14 cellular contexts compared by ENCODE assay signal in the genomic region with DNA sequence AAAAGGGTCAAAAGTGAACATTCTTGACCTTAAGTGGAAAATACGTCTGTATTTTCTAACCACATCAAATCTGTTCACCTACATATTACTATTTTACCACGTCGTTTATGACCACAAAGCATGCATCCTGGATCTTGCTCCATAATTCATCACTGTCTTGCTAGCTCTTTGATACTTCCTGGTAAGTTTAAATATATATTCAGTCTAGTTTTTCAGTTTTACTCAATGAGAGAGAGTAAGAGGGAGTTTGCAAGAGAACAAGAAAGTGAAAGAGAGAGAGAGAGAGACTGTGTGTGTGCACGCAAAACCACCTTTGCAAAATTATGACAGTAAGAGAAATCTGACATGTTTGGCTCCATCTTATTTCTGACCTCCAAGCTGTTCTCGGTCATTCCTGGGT.
A peak's percentile ranks its signal among the peaks of the same experiment; 100 is the strongest.
DNase-seq lines count a peak whose midpoint lies in the region; ATAC-seq, FAIRE-seq and TF ChIP-seq lines count a peak whose summit lies in the region.
"Had no signal": no experiment of that assay in that cellular context is flagged by ENCODE, and none has a peak within 500 bp of the region (broad histone marks: within the 10 kb centered on the region; RNA-seq: fewer than 3 reads in every experiment).

No MANE protein-coding gene starts in this region.

- no peaks in the 10 kb centered on the region for H3K79me2 ChIP-seq in OCI-LY7 (ENCODE audit: insufficient read depth, low read depth, low read length)

- no peaks in the 10 kb centered on the region for H3K9me3 Mint-ChIP-seq in endodermal cell
- H3K9me3 Mint-ChIP-seq: CD8-positive, alpha-beta T cell had no signal

- no peak overlapping the region for H3K27ac ChIP-seq in OCI-LY7 (ENCODE audit: low read depth, low read length, poor library complexity, severe bottlenecking)
- no peak overlapping the region for H3K27ac ChIP-seq in endodermal cell (ENCODE audit: low read depth, low read length)
- H3K27ac ChIP-seq: heart left ventricle had no signal

- TF ChIP-seq POLR2A in GM12892 (IDR thresholded peaks at IDR 0.05; ENCODE audit: low read depth, low read length): no peak

- BruUV-seq in OCI-LY7 (replicated peaks; lab: Mats Ljungman, UMichigan): no TSS peak

- no peaks in the 10 kb centered on the region for H3K36me3 ChIP-seq in OCI-LY7 (ENCODE audit: insufficient read depth, low read length)
- no peaks in the 10 kb centered on the region for H3K36me3 ChIP-seq in endodermal cell (ENCODE audit: control insufficient read depth, insufficient read depth, low read length)
- H3K36me3 ChIP-seq: HAP-1, heart left ventricle had no signal

- H3K4me3 ChIP-seq in OCI-LY7 (ENCODE audit: low read depth, low read length, poor library complexity, severe bottlenecking): no peak overlapping the region
- H3K4me3 ChIP-seq in foreskin fibroblast (ENCODE audit: low read depth in 1 of 2, low read length in 2 of 2): no peak overlapping the region
- no peak overlapping the region for H3K4me3 ChIP-seq in endodermal cell (ENCODE audit: low read length)
- H3K4me3 ChIP-seq: HAP-1, heart left ventricle had no signal

- no peaks in the 10 kb centered on the region for H4K20me1 ChIP-seq in OCI-LY7 (ENCODE audit: insufficient read depth, low read length)

- ATAC-seq in GM19452 (IDR thresholded peaks at IDR 0.05; ENCODE audit: unreplicated experiment) (peak; percentile 88), HG02973 (IDR thresholded peaks at IDR 0.05; ENCODE audit: unreplicated experiment) (peak; percentile 95)
- ATAC-seq: CD8-positive, alpha-beta T cell; heart left ventricle had no signal

- H3K9me3 ChIP-seq in OCI-LY7 (ENCODE audit: low read length): no peaks in the 10 kb centered on the region
- no peaks in the 10 kb centered on the region for H3K9me3 ChIP-seq in endodermal cell (ENCODE audit: control insufficient read depth, low read length)
- H3K9me3 ChIP-seq: HAP-1, heart left ventricle had no signal

- CTCF ChIA-PET in OCI-LY7 (lab: Charles Lee; ENCODE audit: unreplicated experiment): no interaction called here

- H3K4me3 Mint-ChIP-seq in endodermal cell: no peak overlapping the region
- H3K4me3 Mint-ChIP-seq: CD8-positive, alpha-beta T cell; central memory CD8-positive, alpha-beta T cell had no signal

- intact Hi-C loops in OCI-LY7 (cut with micrococcal nuclease; ENCODE audit: unreplicated experiment): no loop called here

- H2AFZ ChIP-seq in OCI-LY7 (ENCODE audit: low read length): peak overlapping the region; percentile 71

- POLR2A ChIA-PET in OCI-LY7 (lab: Charles Lee): interaction anchor here (0.8 to 1.7 kb wide), 5 partner anchors 10 to 44 kb away, joined by 3 to 6 read pairs (median 3); no protein-coding TSS in a partner anchor

- no peaks in the 10 kb centered on the region for H3K4me1 ChIP-seq in OCI-LY7 (ENCODE audit: insufficient read depth, low read length, poor library complexity, severe bottlenecking)
- H3K4me1 ChIP-seq in endodermal cell (ENCODE audit: control insufficient read depth, insufficient read depth, low read length): no peaks in the 10 kb centered on the region
- H3K4me1 ChIP-seq: HAP-1, heart left ventricle had no signal

- FAIRE-seq in GM12892 (lab: Jason Lieb, UNC): peak; percentile 94

- no peaks in the 10 kb centered on the region for H3K36me3 Mint-ChIP-seq in endodermal cell (ENCODE audit: low read depth)
- H3K36me3 Mint-ChIP-seq: CD8-positive, alpha-beta T cell had no signal

- no peak overlapping the region; the same call in 1 of the 2 replicates for H3K4me2 ChIP-seq in OCI-LY7 (ENCODE audit: low read length)

- DNase-seq in GM12892 (ENCODE audit: insufficient read length) (peak; percentile 11), OCI-LY7 (ENCODE audit: low spot score) (no peak), CD1c-positive myeloid dendritic cell (ENCODE audit: extremely low spot score) (no peak), NCI-H226 (no peak), foreskin fibroblast (no peak), endodermal cell (no peak)
- DNase-seq: CD8-positive, alpha-beta T cell; heart left ventricle; NCI-H146; SIG-M5 had no signal

- H3K4me1 Mint-ChIP-seq in endodermal cell: peaks cover 2% of the 10 kb centered on the region
- H3K4me1 Mint-ChIP-seq: central memory CD8-positive, alpha-beta T cell had no signal

- H3K27me3 Mint-ChIP-seq in endodermal cell (ENCODE audit: insufficient read depth): no peaks in the 10 kb centered on the region
- H3K27me3 Mint-ChIP-seq: central memory CD8-positive, alpha-beta T cell had no signal

- 88 to 95% methylated on average over 4 to 5 of the region's 5 CpGs for WGBS in endodermal cell (ENCODE audit: insufficient coverage in 1 of 2, insufficient read length in 1 of 2), 2 experiments

- no peak overlapping the region for H3K27ac Mint-ChIP-seq in endodermal cell
- H3K27ac Mint-ChIP-seq: CD8-positive, alpha-beta T cell had no signal

- H3K9me2 ChIP-seq in OCI-LY7 (ENCODE audit: insufficient read depth, low read length): no peaks in the 10 kb centered on the region

- no peak overlapping the region for H3K9ac ChIP-seq in endodermal cell (ENCODE audit: extremely low read depth, low read length, poor library complexity, severe bottlenecking)

- H3K27me3 ChIP-seq in endodermal cell (ENCODE audit: control insufficient read depth, insufficient read depth, low read length, poor library complexity, severe bottlenecking): no peaks in the 10 kb centered on the region
- H3K27me3 ChIP-seq: heart left ventricle had no signal

- TF ChIP-seq CTCF in OCI-LY7 (conservative IDR thresholded peaks at IDR 0.05; ENCODE audit: low read length) (no peak), foreskin fibroblast (IDR thresholded peaks at IDR 0.05; ENCODE audit: low read depth, low read length) (no peak), endodermal cell (conservative IDR thresholded peaks at IDR 0.05) (no peak)
